Comparison of ENCODE assay signal across 8 cellular contexts in the genomic region with DNA sequence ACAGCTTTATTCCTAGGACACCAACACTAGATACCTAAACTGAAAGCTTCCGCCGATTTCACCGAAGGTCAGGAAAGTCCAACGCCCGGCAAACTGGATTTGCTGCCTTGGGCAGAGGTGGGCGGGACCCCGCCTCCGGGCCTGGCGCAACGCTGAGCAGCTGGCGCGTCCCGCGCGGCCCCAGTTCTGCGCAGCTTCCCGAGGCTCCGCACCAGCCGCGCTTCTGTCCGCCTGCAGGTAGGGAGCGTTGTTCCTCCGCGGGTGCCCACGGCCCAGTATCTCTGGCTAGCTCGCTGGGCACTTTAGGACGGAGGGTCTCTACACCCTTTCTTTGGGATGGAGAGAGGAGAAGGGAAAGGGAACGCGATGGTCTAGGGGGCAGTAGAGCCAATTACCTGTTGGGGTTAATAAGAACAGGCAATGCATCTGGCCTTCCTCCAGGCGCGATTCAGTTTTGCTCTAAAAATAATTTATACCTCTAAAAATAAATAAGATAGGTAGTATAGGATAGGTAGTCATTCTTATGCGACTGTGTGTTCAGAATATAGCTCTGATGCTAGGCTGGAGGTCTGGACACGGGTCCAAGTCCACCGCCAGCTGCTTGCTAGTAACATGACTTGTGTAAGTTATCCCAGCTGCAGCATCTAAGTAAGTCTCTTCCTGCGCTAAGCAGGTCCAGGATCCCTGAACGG. TPM values are rescaled to one million over a fixed set of nuclear protein-coding genes. Genes with fewer than 3 reads are reported as not detected.
A peak's percentile ranks its signal among the peaks of the same experiment; 100 is the strongest.
DNase-seq lines count a peak whose midpoint lies in the region; ATAC-seq and TF ChIP-seq lines count a peak whose summit lies in the region.

A gene (plus strand): TSS at position 183 of the 692 bp plus-strand sequence. CDS start 5,572 bp downstream, outside the sequence.

- DNase-seq in NCI-H1436 (lab: John Stamatoyannopoulos, UW) (peak; percentile 70), NCI-H1436 treated with DMSO at 0.1 percent for 48 hours (lab: John Stamatoyannopoulos, UW) (no peak), NCI-H2107 (lab: John Stamatoyannopoulos, UW) (peak; percentile 20), WTC11 (ENCODE audit: low spot score) (peak; percentile 90), caudate nucleus (lab: John Stamatoyannopoulos, UW) (peak in 60 of 61 donors; percentile 16 to 78 (median 56)), inferior parietal cortex (ENCODE audit: extremely low spot score) (peak; percentile 67), spleen (peak; percentile 97)

- no peaks in the 10 kb centered on the region for H3K9me3 Mint-ChIP-seq in WTC11

- ATAC-seq in HG02943 (IDR thresholded peaks at IDR 0.05; ENCODE audit: low read depth, unreplicated experiment) = peak; percentile 59
- peak; percentile 100 for ATAC-seq in WTC11

- no peaks in the 10 kb centered on the region for H3K36me3 ChIP-seq in spleen

- H3K9me3 ChIP-seq in spleen = no peaks in the 10 kb centered on the region

- H3K27ac ChIP-seq in caudate nucleus (ENCODE audit: low read depth, low read length) (peak within 1 kb of the TSS; percentile 69), spleen (peak within 1 kb of the TSS; percentile 79 to 94 (median 91))

- peak within 1 kb of the TSS; percentile 71 for H3K4me3 Mint-ChIP-seq in WTC11

- no peak within 1 kb of the TSS for H3K27ac Mint-ChIP-seq in WTC11

- H3K27me3 ChIP-seq in spleen (replicated peaks in 1 of 7) = no peaks in the 10 kb centered on the region

- H3K27me3 Mint-ChIP-seq in WTC11 (ENCODE audit: low read depth) = 0 out of 2 replicates have a peak, but pooled peaks cover 3% of the 10 kb centered on the region

- POLR2A ChIA-PET in WTC11 (lab: Charles Lee) = interaction anchor here (0.9 to 1.4 kb wide), 2 partner anchors 12 to 178 kb away, joined by 3 to 9 read pairs; a partner anchor contains a TSS

- peak within 1 kb of the TSS; percentile 38 to 74 (median 58) for H3K4me3 ChIP-seq in spleen

- H3K4me1 ChIP-seq in spleen = peaks cover 16 to 76% (median 52%) of the 10 kb centered on the region in 6 donors

- intact Hi-C loops in spleen (cut with DNase I; ENCODE audit: low total_unique reads) = no loop called here

- CTCF ChIA-PET in WTC11 (lab: Charles Lee) = interaction anchor here (0.6 to 3.3 kb wide), 28 partner anchors 8 to 691 kb away, joined by 3 to 37 read pairs (median 4); a partner anchor contains a TSS

- WGBS in spleen, 5 donors = 3 to 6% (median 4%) methylated on average over 36 of the region's 36 CpGs

- H3K36me3 Mint-ChIP-seq in WTC11 = no peaks in the 10 kb centered on the region

- TF ChIP-seq POLR2A in spleen (IDR thresholded peaks at IDR 0.05) = peak in 1 of 3 donors; percentile 61

- peaks cover 3% of the 10 kb centered on the region; the same call in 1 of the 2 replicates for H3K4me1 Mint-ChIP-seq in WTC11

- no peak for TF ChIP-seq CTCF in WTC11 (IDR thresholded peaks at IDR 0.05)
- peak; percentile 64 to 87 (median 80) for TF ChIP-seq CTCF in spleen (IDR thresholded peaks at IDR 0.05 in 8 of 11, conservative IDR thresholded peaks at IDR 0.05 in 3 of 11)

TF ChIP-seq in WTC11, 78 proteins besides CTCF, POLR2A, EP300 and RAD21:
- peak; percentile 41; the same call in 1 of the 2 replicates for TF ChIP-seq ETV6 (CRISPR knock-in tag; IDR thresholded peaks at IDR 0.05)
- TF ChIP-seq GABPB1 (CRISPR knock-in tag; IDR thresholded peaks at IDR 0.05) = peak; percentile 71; the same call in 1 of the 2 replicates
- TF ChIP-seq NFE2L1 (CRISPR knock-in tag; IDR thresholded peaks at IDR 0.05) = no peak
- TF ChIP-seq, protein P1, sequence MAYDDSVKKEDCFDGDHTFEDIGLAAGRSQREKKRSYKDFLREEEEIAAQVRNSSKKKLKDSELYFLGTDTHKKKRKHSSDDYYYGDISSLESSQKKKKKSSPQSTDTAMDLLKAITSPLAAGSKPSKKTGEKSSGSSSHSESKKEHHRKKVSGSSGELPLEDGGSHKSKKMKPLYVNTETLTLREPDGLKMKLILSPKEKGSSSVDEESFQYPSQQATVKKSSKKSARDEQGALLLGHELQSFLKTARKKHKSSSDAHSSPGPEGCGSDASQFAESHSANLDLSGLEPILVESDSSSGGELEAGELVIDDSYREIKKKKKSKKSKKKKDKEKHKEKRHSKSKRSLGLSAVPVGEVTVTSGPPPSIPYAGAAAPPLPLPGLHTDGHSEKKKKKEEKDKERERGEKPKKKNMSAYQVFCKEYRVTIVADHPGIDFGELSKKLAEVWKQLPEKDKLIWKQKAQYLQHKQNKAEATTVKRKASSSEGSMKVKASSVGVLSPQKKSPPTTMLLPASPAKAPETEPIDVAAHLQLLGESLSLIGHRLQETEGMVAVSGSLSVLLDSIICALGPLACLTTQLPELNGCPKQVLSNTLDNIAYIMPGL (CRISPR knock-in tag; IDR thresholded peaks at IDR 0.05) = peak; percentile 70; the same call in 1 of the 2 replicates
- TF ChIP-seq, protein P2, sequence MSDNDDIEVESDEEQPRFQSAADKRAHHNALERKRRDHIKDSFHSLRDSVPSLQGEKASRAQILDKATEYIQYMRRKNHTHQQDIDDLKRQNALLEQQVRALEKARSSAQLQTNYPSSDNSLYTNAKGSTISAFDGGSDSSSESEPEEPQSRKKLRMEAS (CRISPR knock-in tag; IDR thresholded peaks at IDR 0.05) = 0 out of 2 replicates have a peak, but pooled peaks have one; percentile 46
- TF ChIP-seq ZBTB21 (CRISPR knock-in tag; IDR thresholded peaks at IDR 0.05; ENCODE audit: borderline replicate concordance) = 0 out of 2 replicates have a peak, but pooled peaks have one; percentile 30
- TF ChIP-seq SMAD4 (CRISPR knock-in tag; IDR thresholded peaks at IDR 0.05) = no peak

RNA-seq across cellular contexts. Expression of the gene that starts here (rescaled TPM):
- total RNA-seq in WTC11 (2021) (0.05 to 0.42 TPM (median 0.21 TPM) in 3 replicates), spleen (10 to 100 TPM; 24.2 to 34.8 (median 28.1) TPM)
- 1 to 10 TPM; 1.8 to 6.1 (median 1.9) TPM for polyA plus RNA-seq in spleen

Comparison
In these comparisons a context has a peak if more than half of its experiments do, and no peak if none do; other contexts are left out.
1. RNA of the gene that starts here (total RNA-seq): 24.2 to 34.8 TPM in spleen; 0.05 to 0.42 TPM in WTC11; every median in the first group is over 10 times any median in the second.
2. Peak in DNase-seq and ATAC-seq in WTC11; RNA of the gene not detected or under 1 TPM.